ENCODE assay signal across 28 cellular contexts in the genomic region with DNA sequence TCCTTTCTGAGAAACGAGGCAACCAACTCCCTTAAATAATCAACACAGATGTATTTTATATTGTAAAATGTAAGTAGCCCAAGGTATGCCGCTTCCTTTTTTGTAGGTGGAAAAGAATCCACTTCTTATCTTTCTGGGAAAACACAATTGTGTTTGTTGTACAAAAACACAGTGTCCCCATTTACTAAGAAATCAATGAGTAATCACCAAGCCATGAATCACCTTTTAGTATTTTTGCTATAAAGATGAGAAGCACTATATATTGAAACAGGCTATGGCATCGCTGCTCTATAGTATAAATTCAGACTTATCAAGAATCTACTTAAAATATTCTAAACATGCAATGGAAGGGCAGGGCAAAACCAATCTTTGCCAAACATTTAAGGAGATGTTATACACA.
DNase-seq lines count a peak whose midpoint lies in the region; ATAC-seq, FAIRE-seq and TF ChIP-seq lines count a peak whose summit lies in the region.
"Had no signal": no experiment of that assay in that cellular context is flagged by ENCODE, and none has a peak within 500 bp of the region (broad histone marks: within the 10 kb centered on the region; RNA-seq: fewer than 3 reads in every experiment).

No MANE protein-coding gene starts in this region.

- no peak for DNase-seq in activated T-cell treated with anti-CD3 and anti-CD28 coated beads, Interleukin-2, amount 50 U/mL, for 4 hours
- no peak for DNase-seq in activated T-cell treated with anti-CD3 and anti-CD28 coated beads, Interleukin-2, amount 50 U/mL, for 48 hours
- peak; percentile 69 for DNase-seq in HT1080 (ENCODE audit: low read depth)
- DNase-seq in bronchial epithelial cell (ENCODE audit: low read depth): peak; percentile 80
- DNase-seq in renal cortical epithelial cell (ENCODE audit: low read depth): peak; percentile 50
- DNase-seq in activated T-helper 1 cell treated with anti-CD3 and anti-CD28 coated beads, Interleukin-12 subunit alpha, Interleukin-12 subunit beta, Interleukin-2, Interleukin-4 antibody, amounts not matched to agents 30 ng/mL and 10 ng/mL and 1 ng/mL, durations not matched to agents 14 hours and 24 hours and 36 hours (ENCODE audit: low spot score): no peak
- no peak for DNase-seq in transverse colon
- DNase-seq in RKO (ENCODE audit: low spot score): no peak
- DNase-seq: ACHN; activated CD8-positive, alpha-beta memory T cell treated with anti-CD3 and anti-CD28 coated beads for 24 hours; adrenal gland; C1 segment of cervical spinal cord; H7; heart right ventricle; KBM-7; natural killer cell; NCI-H1694; NCI-H2171; NCI-H69; stimulated activated CD4-positive, alpha-beta T cell treated with anti-CD3 and anti-CD28 coated beads, Interleukin-4, amount 100 ng/mL, for 24 hours; stimulated activated naive CD8-positive, alpha-beta T cell treated with anti-CD3 and anti-CD28 coated beads, Interleukin-15, Interleukin-2, amounts not matched to agents 100 U/mL and 50 U/mL, for 24 hours; T-helper 9 cell had no signal

- in situ Hi-C loops in transverse colon (cut with MboI; ENCODE audit: low pct_ligation_motif_present in 1 of 4, low pct_unique_long_range_greater_than_20kb in 1 of 4, low sequenced_read_pairs in 3 of 4): no loop called here

- no peaks in the 10 kb centered on the region for H3K9me3 Mint-ChIP-seq in activated T-cell treated with anti-CD3 and anti-CD28 coated beads, Interleukin-2, amount 50 U/mL, for 4 hours
- no peaks in the 10 kb centered on the region for H3K9me3 Mint-ChIP-seq in activated T-helper 1 cell treated with anti-CD3 and anti-CD28 coated beads, Interleukin-12 subunit alpha, Interleukin-12 subunit beta, Interleukin-2, Interleukin-4 antibody, amounts not matched to agents 30 ng/mL and 10 ng/mL and 1 ng/mL, durations not matched to agents 14 hours and 24 hours and 36 hours
- H3K9me3 Mint-ChIP-seq: mesothelial cell of epicardium, natural killer cell, type B pancreatic cell, WTC11 had no signal

- no peak overlapping the region for H3K4me3 Mint-ChIP-seq in activated T-cell treated with anti-CD3 and anti-CD28 coated beads, Interleukin-2, amount 50 U/mL, for 4 hours
- no peak overlapping the region for H3K4me3 Mint-ChIP-seq in activated T-helper 1 cell treated with anti-CD3 and anti-CD28 coated beads, Interleukin-12 subunit alpha, Interleukin-12 subunit beta, Interleukin-2, Interleukin-4 antibody, amounts not matched to agents 30 ng/mL and 10 ng/mL and 1 ng/mL, durations not matched to agents 14 hours and 24 hours and 36 hours
- H3K4me3 Mint-ChIP-seq: mesothelial cell of epicardium, natural killer cell, type B pancreatic cell, WTC11 had no signal

- peaks cover 75% of the 10 kb centered on the region for H3K4me1 Mint-ChIP-seq in activated T-cell treated with anti-CD3 and anti-CD28 coated beads, Interleukin-2, amount 50 U/mL, for 4 hours (ENCODE audit: low read depth)
- H3K4me1 Mint-ChIP-seq in activated T-helper 1 cell treated with anti-CD3 and anti-CD28 coated beads, Interleukin-12 subunit alpha, Interleukin-12 subunit beta, Interleukin-2, Interleukin-4 antibody, amounts not matched to agents 30 ng/mL and 10 ng/mL and 1 ng/mL, durations not matched to agents 14 hours and 24 hours and 36 hours (ENCODE audit: low read depth): peaks cover 30% of the 10 kb centered on the region

- TF ChIP-seq CTCF in bronchial epithelial cell (IDR thresholded peaks at IDR 0.05; ENCODE audit: insufficient read depth, low read length, severe bottlenecking) (no peak), transverse colon (IDR thresholded peaks at IDR 0.05) (no peak)

- FAIRE-seq in bronchial epithelial cell (lab: Jason Lieb, UNC): no peak
- FAIRE-seq: endometrium had no signal

- 65 to 77% methylated on average over 3 of the region's 3 CpGs for WGBS in transverse colon (ENCODE audit: low coverage in 1 of 2), 2 donors

- no peaks in the 10 kb centered on the region for H3K36me3 ChIP-seq in bronchial epithelial cell (ENCODE audit: control insufficient read depth, insufficient read depth, low read length)
- no peaks in the 10 kb centered on the region for H3K36me3 ChIP-seq in transverse colon
- H3K36me3 ChIP-seq: adrenal gland, heart right ventricle, right atrium auricular region had no signal

- intact Hi-C loops in activated T-helper 1 cell treated with anti-CD3 and anti-CD28 coated beads, Interleukin-12 subunit alpha, Interleukin-12 subunit beta, Interleukin-2, Interleukin-4 antibody, amounts not matched to agents 30 ng/mL and 10 ng/mL and 1 ng/mL, durations not matched to agents 14 hours and 24 hours and 36 hours (cut with micrococcal nuclease): no loop called here
- intact Hi-C loops in transverse colon (cut with DNase I; ENCODE audit: low total_unique reads): no loop called here

- TF ChIP-seq POLR2A in transverse colon (IDR thresholded peaks at IDR 0.05): no peak

- peak; percentile 56 to 61 for ATAC-seq in activated T-cell treated with anti-CD3 and anti-CD28 coated beads, Interleukin-2, amount 50 U/mL, for 4 hours
- ATAC-seq: heart right ventricle; left lobe of liver; natural killer cell; stimulated activated naive CD8-positive, alpha-beta T cell treated with anti-CD3 and anti-CD28 coated beads, Interleukin-15, Interleukin-2, amounts not matched to agents 100 U/mL and 50 U/mL, for 24 hours; WTC11 had no signal

- no peak overlapping the region for H3K27ac ChIP-seq in transverse colon
- H3K27ac ChIP-seq: adrenal gland, heart right ventricle, right atrium auricular region had no signal

- H3K9me3 ChIP-seq in transverse colon: no peaks in the 10 kb centered on the region
- H3K9me3 ChIP-seq: adrenal gland, heart right ventricle, right atrium auricular region had no signal

- peaks cover 10% of the 10 kb centered on the region for H3K36me3 Mint-ChIP-seq in activated T-cell treated with anti-CD3 and anti-CD28 coated beads, Interleukin-2, amount 50 U/mL, for 4 hours (ENCODE audit: insufficient read depth)
- H3K36me3 Mint-ChIP-seq in activated T-helper 1 cell treated with anti-CD3 and anti-CD28 coated beads, Interleukin-12 subunit alpha, Interleukin-12 subunit beta, Interleukin-2, Interleukin-4 antibody, amounts not matched to agents 30 ng/mL and 10 ng/mL and 1 ng/mL, durations not matched to agents 14 hours and 24 hours and 36 hours (ENCODE audit: low read depth): peaks cover 5% of the 10 kb centered on the region
- H3K36me3 Mint-ChIP-seq: mesothelial cell of epicardium, natural killer cell, type B pancreatic cell, WTC11 had no signal

- no peak overlapping the region for H3K27ac Mint-ChIP-seq in activated T-helper 1 cell treated with anti-CD3 and anti-CD28 coated beads, Interleukin-12 subunit alpha, Interleukin-12 subunit beta, Interleukin-2, Interleukin-4 antibody, amounts not matched to agents 30 ng/mL and 10 ng/mL and 1 ng/mL, durations not matched to agents 14 hours and 24 hours and 36 hours
- H3K27ac Mint-ChIP-seq: mesothelial cell of epicardium, type B pancreatic cell had no signal

- H3K4me3 ChIP-seq in bronchial epithelial cell (ENCODE audit: low read depth, low read length) (no peak overlapping the region), transverse colon (no peak overlapping the region)
- H3K4me3 ChIP-seq: adrenal gland, heart right ventricle, right atrium auricular region had no signal

- H3K27me3 ChIP-seq in bronchial epithelial cell (ENCODE audit: control insufficient read depth, insufficient read depth, low read length) (no peaks in the 10 kb centered on the region), transverse colon (no peaks in the 10 kb centered on the region)
- H3K27me3 ChIP-seq: adrenal gland, heart right ventricle, right atrium auricular region had no signal

- no peaks in the 10 kb centered on the region for H3K27me3 Mint-ChIP-seq in activated T-cell treated with anti-CD3 and anti-CD28 coated beads, Interleukin-2, amount 50 U/mL, for 4 hours (ENCODE audit: low read depth)
- no peaks in the 10 kb centered on the region for H3K27me3 Mint-ChIP-seq in activated T-helper 1 cell treated with anti-CD3 and anti-CD28 coated beads, Interleukin-12 subunit alpha, Interleukin-12 subunit beta, Interleukin-2, Interleukin-4 antibody, amounts not matched to agents 30 ng/mL and 10 ng/mL and 1 ng/mL, durations not matched to agents 14 hours and 24 hours and 36 hours (ENCODE audit: insufficient read depth)
- H3K27me3 Mint-ChIP-seq: type B pancreatic cell had no signal

- H3K4me1 ChIP-seq in transverse colon: peaks cover 0 to 18% (median 9%) of the 10 kb centered on the region in 4 donors

- no peak for TF ChIP-seq EP300 in transverse colon (IDR thresholded peaks at IDR 0.05; ENCODE audit: low read depth)

Comparison
In these comparisons a context has a peak if more than half of its experiments do, and no peak if none do; other contexts are left out.
1. DNase-seq: peak in HT1080 (single experiment), bronchial epithelial cell (single experiment) and renal cortical epithelial cell (single experiment); none in activated T-cell treated with anti-CD3 and anti-CD28 coated beads, Interleukin-2, amount 50 U/mL, for 4 hours (single experiment), activated T-cell treated with anti-CD3 and anti-CD28 coated beads, Interleukin-2, amount 50 U/mL, for 48 hours (0 of 2), activated T-helper 1 cell treated with anti-CD3 and anti-CD28 coated beads, Interleukin-12 subunit alpha, Interleukin-12 subunit beta, Interleukin-2, Interleukin-4 antibody, amounts not matched to agents 30 ng/mL and 10 ng/mL and 1 ng/mL, durations not matched to agents 14 hours and 24 hours and 36 hours (single experiment), transverse colon (single experiment) and RKO (single experiment).